Comparison of ENCODE assay signal across 8 cellular contexts in the genomic region with DNA sequence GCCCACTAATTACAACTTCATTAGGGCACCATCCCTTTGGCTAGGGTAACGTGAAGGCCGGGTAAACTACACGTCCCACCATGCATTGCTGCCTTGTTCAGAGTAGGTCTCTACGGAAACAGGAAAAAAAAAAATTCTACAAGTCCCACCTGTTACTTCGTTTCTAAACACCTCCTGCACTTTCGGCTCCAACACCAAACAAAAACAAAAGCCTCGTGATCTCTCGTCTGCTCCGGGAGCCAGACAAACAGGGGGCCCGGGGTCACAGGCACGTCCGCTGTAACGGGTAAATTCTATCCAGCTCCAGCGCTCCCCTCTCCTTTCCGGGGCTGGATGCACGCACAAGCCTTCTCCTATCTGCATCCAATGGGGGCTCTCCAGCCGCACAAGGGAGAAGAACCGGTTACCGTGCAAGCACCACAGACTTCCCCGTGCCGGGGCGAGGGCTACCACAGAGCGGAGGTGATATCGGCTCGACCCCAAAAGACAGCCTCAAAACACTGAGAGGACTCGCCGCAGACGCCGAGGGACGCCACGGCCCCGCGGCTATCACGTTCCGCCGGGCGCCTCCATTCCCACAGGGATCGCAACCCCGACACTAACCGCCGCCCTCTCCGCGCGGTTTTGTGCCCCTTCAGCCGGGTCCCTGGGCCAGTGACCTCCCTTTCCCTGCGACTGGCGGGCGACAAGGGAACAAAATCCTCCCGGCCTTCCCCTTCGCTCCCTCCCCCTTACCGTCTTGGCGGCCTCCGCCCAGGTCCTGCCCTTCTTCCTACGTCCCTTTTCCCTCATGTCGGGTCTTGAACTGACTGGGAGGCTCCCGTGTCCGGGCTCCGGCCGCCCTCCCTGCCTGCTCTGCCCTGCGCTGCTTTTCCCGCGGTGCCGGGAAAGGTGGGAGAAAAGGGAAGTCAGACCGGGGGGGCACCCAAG.
DNase-seq lines count a peak whose midpoint lies in the region; ATAC-seq and TF ChIP-seq lines count a peak whose summit lies in the region.

No MANE protein-coding gene starts in this region.

- H3K4me3 ChIP-seq in KMS-11 (IDR thresholded peaks at IDR 0.05; ENCODE audit: insufficient read depth, low read depth, low read length) (peak overlapping the region; percentile 31), RWPE2 (ENCODE audit: severe bottlenecking) (peak overlapping the region; percentile 86), neutrophil (ENCODE audit: low read depth in 1 of 2, low read length in 1 of 2) (peak overlapping the region; percentile 92 to 99)

- peak overlapping the region; percentile 95 for H3K9ac ChIP-seq in KMS-11

- peaks cover 39% of the 10 kb centered on the region for H3K79me2 ChIP-seq in KMS-11 (ENCODE audit: insufficient read depth, low read depth)

- H4K20me1 ChIP-seq in KMS-11 (ENCODE audit: insufficient read depth): no peaks in the 10 kb centered on the region; the same call in 1 of the 2 replicates

- H3K9me3 ChIP-seq in RWPE2 (ENCODE audit: severe bottlenecking): no peaks in the 10 kb centered on the region
- H3K9me3 ChIP-seq in neutrophil: no peaks in the 10 kb centered on the region

- ATAC-seq in GM21717 (IDR thresholded peaks at IDR 0.05; ENCODE audit: unreplicated experiment): peak; percentile 52
- ATAC-seq in RWPE2 (ENCODE audit: low read depth): peak; percentile 46

- H3K4me2 ChIP-seq in KMS-11: peak overlapping the region; percentile 68

- H2AFZ ChIP-seq in KMS-11 (ENCODE audit: low read depth): peak overlapping the region; percentile 80

- peak; percentile 35 for DNase-seq in DMS153 treated with DMSO at 0.1 percent for 48 hours (lab: John Stamatoyannopoulos, UW; ENCODE audit: unreplicated experiment)
- peak; percentile 55 for DNase-seq in RWPE2 (ENCODE audit: low spot score)
- DNase-seq in activated gamma-delta T cell treated with Interleukin-2 at 50 U/mL for 16 hours: peak; percentile 36
- peak; percentile 54 for DNase-seq in foreskin melanocyte
- peak in 39 of 49 donors; percentile 23 to 71 (median 46) for DNase-seq in substantia nigra (lab: John Stamatoyannopoulos, UW)

- peaks cover 26% of the 10 kb centered on the region for H3K4me1 ChIP-seq in KMS-11 (ENCODE audit: low read depth, poor library complexity, severe bottlenecking)
- H3K4me1 ChIP-seq in RWPE2 (ENCODE audit: insufficient read depth, poor library complexity, severe bottlenecking): peaks cover 22% of the 10 kb centered on the region
- peaks cover 27% of the 10 kb centered on the region in 2 experiments for H3K4me1 ChIP-seq in neutrophil (ENCODE audit: control insufficient read depth in 1 of 2, insufficient read depth in 1 of 2, low read depth in 1 of 2, low read length in 1 of 2)

- H3K27me3 ChIP-seq in KMS-11 (ENCODE audit: insufficient read depth, low read depth): no peaks in the 10 kb centered on the region
- H3K27me3 ChIP-seq in RWPE2 (ENCODE audit: insufficient read depth, poor library complexity, severe bottlenecking): no peaks in the 10 kb centered on the region
- H3K27me3 ChIP-seq in neutrophil: no peaks in the 10 kb centered on the region

- H3K27ac ChIP-seq in KMS-11: peak overlapping the region; percentile 90
- peak overlapping the region; percentile 73 for H3K27ac ChIP-seq in RWPE2 (ENCODE audit: poor library complexity, severe bottlenecking)
- H3K27ac ChIP-seq in neutrophil: peak overlapping the region; percentile 97
- H3K27ac ChIP-seq in substantia nigra (ENCODE audit: low read depth, low read length, poor library complexity, severe bottlenecking): peak overlapping the region; percentile 86

- H3K36me3 ChIP-seq in KMS-11 (ENCODE audit: insufficient read depth) (no peaks in the 10 kb centered on the region), RWPE2 (ENCODE audit: low read depth) (peaks cover 11% of the 10 kb centered on the region), neutrophil (peaks cover 13% of the 10 kb centered on the region)

- TF ChIP-seq CTCF in KMS-11 (conservative IDR thresholded peaks at IDR 0.05; ENCODE audit: low read depth, low read length) (no peak), RWPE2 (IDR thresholded peaks at IDR 0.05; ENCODE audit: poor library complexity, severe bottlenecking) (no peak), neutrophil (IDR thresholded peaks at IDR 0.05) (no peak)

Comparison
In these comparisons a context has a peak if more than half of its experiments do, and no peak if none do; other contexts are left out.
1. Peak in every context shown above with its lines: DNase-seq, ATAC-seq, H3K4me3 ChIP-seq and H3K27ac ChIP-seq.
2. H3K4me3 ChIP-seq: peak in every context shown above with its lines; median percentile 96 in neutrophil; 86 in RWPE2; 31 in KMS-11.